Comparison of ENCODE assay signal across 1 cellular context in genomic region chr2:31125918-31126695, GRCh38.
TF ChIP-seq lines count a peak whose summit lies in the region.

No MANE protein-coding gene starts in this region.

TF ChIP-seq in GM23338, 12 proteins besides CTCF, POLR2A, EP300 and RAD21 (continued from another document):
- no peak for TF ChIP-seq ZNF462 (CRISPR knock-in tag; IDR thresholded peaks at IDR 0.05)
- TF ChIP-seq ZNF331 (CRISPR knock-in tag; IDR thresholded peaks at IDR 0.05; ENCODE audit: low read depth) = no peak
- no peak for TF ChIP-seq ZNF114 (CRISPR knock-in tag; IDR thresholded peaks at IDR 0.05)
- no peak for TF ChIP-seq EZH2 (IDR thresholded peaks at IDR 0.05; ENCODE audit: low read depth, unreplicated experiment)
- no peak for TF ChIP-seq STAT1 (IDR thresholded peaks at IDR 0.05; ENCODE audit: unreplicated experiment)
- TF ChIP-seq EZH2phosphoT487 (IDR thresholded peaks at IDR 0.05; ENCODE audit: unreplicated experiment) = no peak
TF ChIP-seq in GM23338: peak in this region for 0.
